ENCODE assay signal across 13 cellular contexts in genomic region chrX:120144178-120144844, GRCh38. TPM values are rescaled to one million over a fixed set of nuclear protein-coding genes. Genes with fewer than 3 reads are reported as not detected.
DNase-seq lines count a peak whose midpoint lies in the region; FAIRE-seq and TF ChIP-seq lines count a peak whose summit lies in the region.
"Had no signal": no experiment of that assay in that cellular context is flagged by ENCODE, and none has a peak within 500 bp of the region (broad histone marks: within the 10 kb centered on the region; RNA-seq: fewer than 3 reads in every experiment).

No MANE protein-coding gene starts in this region.

- no peak overlapping the region for H3K14ac ChIP-seq in neuronal stem cell (ENCODE audit: low read length)

- H2BK120ac ChIP-seq in neuronal stem cell (ENCODE audit: low read depth, low read length), result no peak overlapping the region

- H2AK5ac ChIP-seq in neuronal stem cell (ENCODE audit: low read depth, low read length), result no peak overlapping the region

- no peak overlapping the region for H3K18ac ChIP-seq in neuronal stem cell (ENCODE audit: low read length)

- FAIRE-seq in urothelium cell line (lab: Jason Lieb, UNC), result no peak

- no peak overlapping the region for H3K23ac ChIP-seq in neuronal stem cell (ENCODE audit: low read depth, low read length, poor library complexity)

- H3K4me2 ChIP-seq in neuronal stem cell (ENCODE audit: insufficient read depth, low read length, poor library complexity, severe bottlenecking), result no peak overlapping the region

- DNase-seq in DMS 273 treated with DMSO at 0.1 percent for 48 hours (lab: John Stamatoyannopoulos, UW) (peak; percentile 6), NCI-H2227 (lab: John Stamatoyannopoulos, UW; ENCODE audit: unreplicated experiment) (peak; percentile 45), fibroblast of mammary gland (ENCODE audit: low read depth) (peak; percentile 36), neuronal stem cell (ENCODE audit: low spot score) (no peak), urothelium cell line (ENCODE audit: low spot score) (no peak), SHP77 treated with DMSO at 0.1 percent for 48 hours (lab: John Stamatoyannopoulos, UW) (no peak), amniotic stem cell (lab: John Stamatoyannopoulos, UW) (no peak), CD1c-positive myeloid dendritic cell (ENCODE audit: extremely low spot score) (no peak)
- DNase-seq: Caco-2, GOT3, NCI-H187 treated with DMSO at 0.1 percent for 48 hours, T-helper 2 cell had no signal

- no peak overlapping the region for H4K91ac ChIP-seq in neuronal stem cell (ENCODE audit: low read depth, low read length, poor library complexity)

- H2AFZ ChIP-seq in neuronal stem cell (ENCODE audit: low read length), result peak overlapping the region; percentile 3

- H3K27ac ChIP-seq in neuronal stem cell (replicated peaks; ENCODE audit: low read length), result no peak overlapping the region

- no peak overlapping the region for H3K9ac ChIP-seq in neuronal stem cell (ENCODE audit: low read depth, low read length, poor library complexity)

- H3K27me3 ChIP-seq in neuronal stem cell (ENCODE audit: control insufficient read depth in 3 of 3, insufficient read depth in 3 of 3, low read depth in 1 of 3, low read length in 3 of 3), result no peaks in the 10 kb centered on the region

- peaks cover 4 to 11% of the 10 kb centered on the region in 2 donors for H3K9me3 ChIP-seq in neuronal stem cell (replicated peaks in 1 of 2; ENCODE audit: control insufficient read depth in 2 of 2, insufficient read depth in 1 of 2, low read depth in 1 of 2, low read length in 2 of 2)
- H3K9me3 ChIP-seq: Caco-2 had no signal

- no peak overlapping the region for H2BK5ac ChIP-seq in neuronal stem cell (ENCODE audit: low read length)

- no peak overlapping the region for H3K4me3 ChIP-seq in fibroblast of mammary gland (ENCODE audit: control insufficient read depth, low read depth, low read length)
- H3K4me3 ChIP-seq in neuronal stem cell (ENCODE audit: low read length in 2 of 2), result no peak overlapping the region

- no peak overlapping the region for H3K4ac ChIP-seq in neuronal stem cell (ENCODE audit: low read length)

- no peak overlapping the region for H2BK12ac ChIP-seq in neuronal stem cell (ENCODE audit: low read length)

- no peaks in the 10 kb centered on the region for H3K36me3 ChIP-seq in neuronal stem cell (replicated peaks in 1 of 2; ENCODE audit: control insufficient read depth in 2 of 2, insufficient read depth in 2 of 2, low read length in 2 of 2)

- no peak overlapping the region for H2BK15ac ChIP-seq in neuronal stem cell (ENCODE audit: low read length)

- H3K79me1 ChIP-seq in neuronal stem cell (ENCODE audit: low read depth, low read length), result no peaks in the 10 kb centered on the region

- no peak overlapping the region for H4K8ac ChIP-seq in neuronal stem cell (ENCODE audit: low read depth, low read length)

- H3K4me1 ChIP-seq in neuronal stem cell (ENCODE audit: control insufficient read depth in 2 of 2, insufficient read depth in 1 of 2, low read depth in 1 of 2, low read length in 2 of 2), result no peaks in the 10 kb centered on the region
- H3K4me1 ChIP-seq: Caco-2 had no signal

- no peak for TF ChIP-seq CTCF in fibroblast of mammary gland (conservative IDR thresholded peaks at IDR 0.05; ENCODE audit: control insufficient read depth, insufficient read depth, low read depth, low read length)

- WGBS in neuronal stem cell (ENCODE audit: extremely low coverage in 2 of 2, insufficient read length in 2 of 2, insufficient replicate concordance in 1 of 2), 2 donors, result no CpG with 5 or more reads among the region's 12 CpGs

RNA-seq across cellular contexts. Expression of gene RHOXF2, which starts 14.1 kb away (rescaled TPM):
- polyA plus RNA-seq in neuronal stem cell (2013, experiment 1 of 2), result not detected
- not detected for polyA plus RNA-seq in neuronal stem cell (2013, experiment 2 of 2)
- polyA plus RNA-seq: IgD-negative memory B cell had no signal

RNA-seq across cellular contexts. Expression of gene RHOXF1, which starts 28.6 kb away (rescaled TPM):
- polyA plus RNA-seq in neuronal stem cell (2013, experiment 1 of 2), result 0.64 TPM
- 0.57 TPM for polyA plus RNA-seq in neuronal stem cell (2013, experiment 2 of 2)
- polyA plus RNA-seq: IgD-negative memory B cell had no signal

Comparison
In these comparisons a context has a peak if more than half of its experiments do, and no peak if none do; other contexts are left out.
1. DNase-seq: peak in DMS 273 treated with DMSO at 0.1 percent for 48 hours (single experiment), NCI-H2227 (single experiment) and fibroblast of mammary gland (single experiment); none in neuronal stem cell (single experiment), urothelium cell line (single experiment), SHP77 treated with DMSO at 0.1 percent for 48 hours (single experiment), amniotic stem cell (single experiment) and CD1c-positive myeloid dendritic cell (single experiment).